ENCODE assay signal across 25 cellular contexts in the genomic region with DNA sequence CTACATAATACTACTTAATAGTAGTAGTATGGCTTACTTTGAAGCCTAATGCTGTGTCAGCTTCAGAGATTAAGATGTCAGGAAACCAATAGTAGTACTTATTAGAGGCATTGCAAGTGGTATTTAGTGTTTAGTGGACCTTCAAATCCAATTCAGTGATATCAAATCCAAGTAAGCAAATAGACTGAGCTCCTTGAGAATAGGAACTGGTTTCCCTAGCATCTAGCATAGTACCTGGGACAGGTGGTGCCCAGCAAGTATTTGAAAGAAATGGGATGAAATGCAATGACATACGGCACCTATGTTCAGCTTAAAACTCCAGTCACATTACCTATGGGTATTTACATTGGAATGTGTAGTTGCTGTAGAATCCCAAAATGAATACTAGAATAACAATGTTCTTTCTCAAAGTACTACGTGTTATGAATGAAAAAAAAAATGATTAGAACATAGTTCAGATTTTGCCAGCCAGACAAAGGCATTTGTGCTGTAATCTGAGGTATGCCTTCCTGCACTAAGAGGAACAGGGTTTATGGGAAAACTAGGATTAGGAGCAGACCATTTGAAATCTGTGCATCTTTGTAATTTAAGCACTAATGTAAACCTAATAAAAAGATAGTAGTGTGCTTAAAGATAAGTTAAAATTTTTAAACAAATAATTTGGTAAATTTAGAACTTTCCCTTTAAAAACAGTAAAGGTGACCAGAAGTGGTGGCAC. TPM values are rescaled to one million over a fixed set of nuclear protein-coding genes. Genes with fewer than 3 reads are reported as not detected.
DNase-seq lines count a peak whose midpoint lies in the region; ATAC-seq and TF ChIP-seq lines count a peak whose summit lies in the region.
"Had no signal": no experiment of that assay in that cellular context is flagged by ENCODE, and none has a peak within 500 bp of the region (broad histone marks: within the 10 kb centered on the region; RNA-seq: fewer than 3 reads in every experiment).

No MANE protein-coding gene starts in this region.

- H3K27ac ChIP-seq in CD8-positive, alpha-beta T cell (ENCODE audit: low read depth, low read length), result no peak overlapping the region
- H3K27ac ChIP-seq in HEK293 (ENCODE audit: extremely low read depth, low read depth, low read length), result no peak overlapping the region
- 0 out of 2 replicates have a peak overlapping the region, but pooled peaks have one; percentile 2 for H3K27ac ChIP-seq in VCaP
- H3K27ac ChIP-seq in spleen, result no peak overlapping the region
- H3K27ac ChIP-seq: esophagus muscularis mucosa, transverse colon had no signal

- DNase-seq in CD8-positive, alpha-beta T cell, result no peak
- DNase-seq in memory B cell (ENCODE audit: low spot score in 2 of 2), result no peak
- DNase-seq in HuH-7.5 (ENCODE audit: low spot score), result no peak
- no peak for DNase-seq in spleen
- DNase-seq: activated CD4-positive, alpha-beta memory T cell treated with anti-CD3 and anti-CD28 coated beads, Interleukin-2, amount 10 ng/mL, durations not matched to agents 7 days and 5 days; activated naive CD8-positive, alpha-beta T cell treated with anti-CD3 and anti-CD28 coated beads, Interleukin-2, amount 10 ng/mL, durations not matched to agents 7 days and 5 days; CD8-positive, alpha-beta memory T cell; DMS53; effector memory CD4-positive, alpha-beta T cell; gastrocnemius medialis; Kasumi-1; NCI-H187 treated with DMSO at 0.1 percent for 48 hours; NCI-H345; nephron progenitor cell; PC-3; SHP77 treated with DMSO at 0.1 percent for 48 hours; transverse colon had no signal

- no peak overlapping the region for H3K4me3 ChIP-seq in CD8-positive, alpha-beta T cell (ENCODE audit: low read depth, low read length)
- H3K4me3 ChIP-seq in HEK293 (ENCODE audit: low read depth, low read length) (no peak overlapping the region), spleen (no peak overlapping the region)
- H3K4me3 ChIP-seq: esophagus muscularis mucosa, gastrocnemius medialis, transverse colon had no signal

- H3K4me1 ChIP-seq in CD8-positive, alpha-beta T cell (ENCODE audit: insufficient read depth, low read length), result peaks cover 63% of the 10 kb centered on the region
- H3K4me1 ChIP-seq in HEK293 (ENCODE audit: control insufficient read depth, insufficient read depth, low read length), result peaks cover 77% of the 10 kb centered on the region
- H3K4me1 ChIP-seq in spleen, result peaks cover 48 to 96% (median 80%) of the 10 kb centered on the region in 6 donors

- no peaks in the 10 kb centered on the region for H3K9me3 ChIP-seq in CD8-positive, alpha-beta T cell (ENCODE audit: low read length)
- H3K9me3 ChIP-seq in HEK293 (ENCODE audit: control insufficient read depth, insufficient read depth, low read depth, low read length) (0 out of 2 replicates have a peak, but pooled peaks cover 2% of the 10 kb centered on the region), spleen (no peaks in the 10 kb centered on the region)
- H3K9me3 ChIP-seq: esophagus muscularis mucosa, gastrocnemius medialis, transverse colon had no signal

- no peaks in the 10 kb centered on the region for H3K9me3 Mint-ChIP-seq in CD8-positive, alpha-beta T cell
- no peaks in the 10 kb centered on the region for H3K9me3 Mint-ChIP-seq in memory B cell
- H3K9me3 Mint-ChIP-seq: activated CD4-positive, alpha-beta memory T cell treated with anti-CD3 and anti-CD28 coated beads, Interleukin-2, amount 10 ng/mL, durations not matched to agents 7 days and 5 days; activated naive CD8-positive, alpha-beta T cell treated with anti-CD3 and anti-CD28 coated beads, Interleukin-2, amount 10 ng/mL, durations not matched to agents 7 days and 5 days; activated T-helper 2 cell treated with anti-CD3 and anti-CD28 coated beads, Interferon-gamma antibody, Interleukin-2, Interleukin-4, amounts not matched to agents 10 μg/mL and 5 μg/mL and 100 μg/mL, durations not matched to agents 14 hours and 24 hours and 36 hours; CD8-positive, alpha-beta memory T cell had no signal

- peaks cover 74% of the 10 kb centered on the region for H3K4me1 Mint-ChIP-seq in CD8-positive, alpha-beta T cell (ENCODE audit: low read depth)
- H3K4me1 Mint-ChIP-seq in memory B cell, result peaks cover 45% of the 10 kb centered on the region

- H3K27me3 Mint-ChIP-seq in CD8-positive, alpha-beta T cell (ENCODE audit: low read depth), result no peaks in the 10 kb centered on the region
- no peaks in the 10 kb centered on the region for H3K27me3 Mint-ChIP-seq in memory B cell
- H3K27me3 Mint-ChIP-seq: activated CD4-positive, alpha-beta memory T cell treated with anti-CD3 and anti-CD28 coated beads, Interleukin-2, amount 10 ng/mL, durations not matched to agents 7 days and 5 days; activated naive CD8-positive, alpha-beta T cell treated with anti-CD3 and anti-CD28 coated beads, Interleukin-2, amount 10 ng/mL, durations not matched to agents 7 days and 5 days had no signal

- no peaks in the 10 kb centered on the region for H3K27me3 ChIP-seq in CD8-positive, alpha-beta T cell (ENCODE audit: insufficient read depth, low read length)
- no peaks in the 10 kb centered on the region for H3K27me3 ChIP-seq in spleen (replicated peaks in 1 of 7)
- H3K27me3 ChIP-seq: esophagus muscularis mucosa, gastrocnemius medialis, transverse colon had no signal

- ATAC-seq in CD8-positive, alpha-beta T cell, result no peak
- no peak for ATAC-seq in memory B cell (ENCODE audit: low read depth)
- ATAC-seq in HG03442 (IDR thresholded peaks at IDR 0.05; ENCODE audit: unreplicated experiment), result no peak
- ATAC-seq in GM18502 (IDR thresholded peaks at IDR 0.05; ENCODE audit: poor library complexity, unreplicated experiment), result no peak
- ATAC-seq: activated CD4-positive, CD25-positive, alpha-beta regulatory T cell treated with anti-CD3 and anti-CD28 coated beads, Interleukin-2, amount 50 U/mL, for 24 hours; PC-3; sciatic nerve had no signal

- CTCF ChIA-PET in CD8-positive, alpha-beta T cell (lab: Charles Lee), result no interaction called here
- CTCF ChIA-PET in HEK293 (lab: Yijun Ruan, JAX), result interaction anchor here (0.9 to 1.3 kb wide), 4 partner anchors 16 to 67 kb away, joined by 3 to 10 read pairs (median 4); partner anchors contain the start of gene LSM14A

- no peak for TF ChIP-seq CTCF in CD8-positive, alpha-beta T cell (IDR thresholded peaks at IDR 0.05)
- TF ChIP-seq CTCF in HEK293 (tag by site-specific recombination; IDR thresholded peaks at IDR 0.05) (no peak), VCaP (conservative IDR thresholded peaks at IDR 0.05) (no peak), spleen (IDR thresholded peaks at IDR 0.05 in 8 of 11, conservative IDR thresholded peaks at IDR 0.05 in 3 of 11) (no peak)

- 67 to 83% (median 78%) methylated on average over 2 of the region's 2 CpGs for WGBS in spleen, 5 donors

- no peak for TF ChIP-seq POLR2A in spleen (IDR thresholded peaks at IDR 0.05)

- H3K27ac Mint-ChIP-seq in CD8-positive, alpha-beta T cell, result peak overlapping the region; percentile 28
- peak overlapping the region; percentile 77 for H3K27ac Mint-ChIP-seq in memory B cell
- H3K27ac Mint-ChIP-seq: activated CD4-positive, alpha-beta memory T cell treated with anti-CD3 and anti-CD28 coated beads, Interleukin-2, amount 10 ng/mL, durations not matched to agents 7 days and 5 days; activated naive CD8-positive, alpha-beta T cell treated with anti-CD3 and anti-CD28 coated beads, Interleukin-2, amount 10 ng/mL, durations not matched to agents 7 days and 5 days; activated T-helper 2 cell treated with anti-CD3 and anti-CD28 coated beads, Interferon-gamma antibody, Interleukin-2, Interleukin-4, amounts not matched to agents 10 μg/mL and 5 μg/mL and 100 μg/mL, durations not matched to agents 14 hours and 24 hours and 36 hours had no signal

- no peaks in the 10 kb centered on the region for H3K36me3 ChIP-seq in CD8-positive, alpha-beta T cell (ENCODE audit: insufficient read depth, low read length)
- H3K36me3 ChIP-seq in HEK293 (ENCODE audit: control insufficient read depth in 2 of 2, insufficient read depth in 1 of 2, low read length in 2 of 2) (peaks cover 12 to 48% of the 10 kb centered on the region in 2 experiments), spleen (peaks cover 0 to 10% (median 2%) of the 10 kb centered on the region in 6 donors)

- no peak overlapping the region for H3K4me3 Mint-ChIP-seq in CD8-positive, alpha-beta T cell
- H3K4me3 Mint-ChIP-seq in memory B cell, result no peak overlapping the region
- H3K4me3 Mint-ChIP-seq: activated CD4-positive, alpha-beta memory T cell treated with anti-CD3 and anti-CD28 coated beads, Interleukin-2, amount 10 ng/mL, durations not matched to agents 7 days and 5 days; activated naive CD8-positive, alpha-beta T cell treated with anti-CD3 and anti-CD28 coated beads, Interleukin-2, amount 10 ng/mL, durations not matched to agents 7 days and 5 days; nephron progenitor cell had no signal

- POLR2A ChIA-PET in CD8-positive, alpha-beta T cell (lab: Charles Lee), result no interaction called here
- POLR2A ChIA-PET in HEK293 (lab: Yijun Ruan, JAX), result interaction anchor here (1.2 to 3.0 kb wide), 3 partner anchors 10 to 19 kb away, joined by 6 to 16 read pairs (median 7); partner anchors contain the start of gene LSM14A

- H3K36me3 Mint-ChIP-seq in CD8-positive, alpha-beta T cell, result peaks cover 18% of the 10 kb centered on the region
- peaks cover 4% of the 10 kb centered on the region for H3K36me3 Mint-ChIP-seq in memory B cell

- intact Hi-C loops in CD8-positive, alpha-beta T cell (cut with DNase I, micrococcal nuclease), result no loop called here
- intact Hi-C loops in spleen (cut with DNase I; ENCODE audit: low total_unique reads), result no loop called here

TF ChIP-seq in HEK293, 187 proteins besides CTCF, POLR2A, EP300 and RAD21 (continues in another document):
- no peak for TF ChIP-seq ZNF121 (tag by site-specific recombination; IDR thresholded peaks at IDR 0.05)
- TF ChIP-seq ZBTB17 (tag by site-specific recombination; IDR thresholded peaks at IDR 0.05), result peak; percentile 38; the same call in 1 of the 2 replicates
- TF ChIP-seq ZXDB (tag by site-specific recombination; IDR thresholded peaks at IDR 0.05), result 0 out of 2 replicates have a peak, but pooled peaks have one; percentile 50
- peak; percentile 62; the same call in 1 of the 2 replicates for TF ChIP-seq ZNF843 (tag by site-specific recombination; IDR thresholded peaks at IDR 0.05)
- TF ChIP-seq ZBTB1 (tag by site-specific recombination; IDR thresholded peaks at IDR 0.05), result no peak
- peak; percentile 60; the same call in 1 of the 2 replicates for TF ChIP-seq ZNF660 (tag by site-specific recombination; IDR thresholded peaks at IDR 0.05)
- TF ChIP-seq ZNF561 (tag by site-specific recombination; IDR thresholded peaks at IDR 0.05; ENCODE audit: borderline replicate concordance), result 0 out of 2 replicates have a peak, but pooled peaks have one; percentile 53

RNA-seq across cellular contexts. Expression of gene LSM14A, which starts 17.1 kb away (rescaled TPM):
- total RNA-seq in CD8-positive, alpha-beta T cell, result 100 to 1,000 TPM; 233 to 246 TPM
- 100 to 1,000 TPM; 116 to 187 (median 134) TPM for total RNA-seq in spleen
- polyA plus RNA-seq in spleen, result 10 to 100 TPM; 46.8 to 78.2 (median 59.7) TPM
